ENCODE assay signal across 18 cellular contexts in genomic region chr21:31444061-31444460, GRCh38.
A peak's percentile ranks its signal among the peaks of the same experiment; 100 is the strongest.
DNase-seq lines count a peak whose midpoint lies in the region; ATAC-seq and TF ChIP-seq lines count a peak whose summit lies in the region.
"Had no signal": no experiment of that assay in that cellular context is flagged by ENCODE, and none has a peak within 500 bp of the region (broad histone marks: within the 10 kb centered on the region; RNA-seq: fewer than 3 reads in every experiment).

No MANE protein-coding gene starts in this region.

- peaks cover 2% of the 10 kb centered on the region for H3K36me3 Mint-ChIP-seq in CD8-positive, alpha-beta T cell
- H3K36me3 Mint-ChIP-seq in activated naive CD8-positive, alpha-beta T cell treated with anti-CD3 and anti-CD28 coated beads, Interleukin-2, amount 50 U/mL, for 24 hours (ENCODE audit: low read depth) = peaks cover 6% of the 10 kb centered on the region
- no peaks in the 10 kb centered on the region for H3K36me3 Mint-ChIP-seq in HFFc6 (ENCODE audit: low read depth)

- no peak for TF ChIP-seq EP300 in gastroesophageal sphincter (IDR thresholded peaks at IDR 0.05)

- POLR2A ChIA-PET in AG04449 (lab: Yijun Ruan, JAX) = no interaction called here
- POLR2A ChIA-PET in CD8-positive, alpha-beta T cell (lab: Charles Lee) = interaction anchor here (1.4 kb wide), 1 partner anchor 33 kb away, joined by 3 read pairs; no protein-coding TSS in a partner anchor

- H3K4me3 Mint-ChIP-seq in CD8-positive, alpha-beta T cell = peak overlapping the region; percentile 20
- no peak overlapping the region for H3K4me3 Mint-ChIP-seq in activated naive CD8-positive, alpha-beta T cell treated with anti-CD3 and anti-CD28 coated beads, Interleukin-2, amount 50 U/mL, for 24 hours
- no peak overlapping the region for H3K4me3 Mint-ChIP-seq in HFFc6
- H3K4me3 Mint-ChIP-seq: activated CD4-positive, alpha-beta memory T cell treated with anti-CD3 and anti-CD28 coated beads for 36 hours; stimulated activated naive CD8-positive, alpha-beta T cell treated with anti-CD3 and anti-CD28 coated beads, Interleukin-15, amount 100 ng/mL, for 72 hours had no signal

- intact Hi-C loops in CD8-positive, alpha-beta T cell (cut with DNase I, micrococcal nuclease) = loop anchor here in 1 of 2 experiments (10.0 kb wide), 1 partner anchor 159 kb away; no protein-coding TSS in a partner anchor
- intact Hi-C loops in left lung (cut with DNase I) = no loop called here

- H3K36me3 ChIP-seq in CD8-positive, alpha-beta T cell (ENCODE audit: insufficient read depth, low read length) = no peaks in the 10 kb centered on the region
- H3K36me3 ChIP-seq in left lung (no peaks in the 10 kb centered on the region), MG63 (no peaks in the 10 kb centered on the region), gastroesophageal sphincter (no peaks in the 10 kb centered on the region)
- H3K36me3 ChIP-seq: BE2C, SJCRH30, spleen had no signal

- CTCF ChIA-PET in AG04449 (lab: Yijun Ruan, JAX) = interaction anchor here (1.2 to 1.4 kb wide), 2 partner anchors 18 to 137 kb away, joined by 3 read pairs; no protein-coding TSS in a partner anchor
- CTCF ChIA-PET in CD8-positive, alpha-beta T cell (lab: Charles Lee) = interaction anchor here (1.3 kb wide), 1 partner anchor 16 kb away, joined by 3 read pairs; no protein-coding TSS in a partner anchor

- no peak overlapping the region for H3K4me3 ChIP-seq in AG04449 (ENCODE audit: low read depth, low read length)
- no peak overlapping the region for H3K4me3 ChIP-seq in CD8-positive, alpha-beta T cell (ENCODE audit: low read depth, low read length)
- H3K4me3 ChIP-seq in left lung = no peak overlapping the region
- no peak overlapping the region for H3K4me3 ChIP-seq in MG63
- no peak overlapping the region for H3K4me3 ChIP-seq in gastroesophageal sphincter
- H3K4me3 ChIP-seq: SJCRH30, spleen had no signal

- peaks cover 2% of the 10 kb centered on the region for H3K9me3 Mint-ChIP-seq in CD8-positive, alpha-beta T cell
- H3K9me3 Mint-ChIP-seq in activated naive CD8-positive, alpha-beta T cell treated with anti-CD3 and anti-CD28 coated beads, Interleukin-2, amount 50 U/mL, for 24 hours = peaks cover 20% of the 10 kb centered on the region
- peaks cover 69% of the 10 kb centered on the region for H3K9me3 Mint-ChIP-seq in HFFc6

- DNase-seq in AG04449 (ENCODE audit: low read depth, low spot score) (peak; percentile 23), left lung (no peak), putamen (ENCODE audit: low spot score) (no peak), MG63 (no peak), HFFc6 (no peak)
- DNase-seq in CD8-positive, alpha-beta T cell = peak in 3 of 7 experiments; percentile 16 to 54 (median 25)
- peak; percentile 9 for DNase-seq in activated naive CD8-positive, alpha-beta T cell treated with anti-CD3 and anti-CD28 coated beads, Interleukin-2, amount 50 U/mL, for 24 hours
- DNase-seq: activated CD4-positive, alpha-beta memory T cell treated with anti-CD3 and anti-CD28 coated beads for 36 hours; activated naive CD4-positive, alpha-beta T cell treated with Interleukin-2 at 50 U/mL for 16 hours; BE2C; DMS153; effector CD4-positive, alpha-beta T cell; mesendoderm; NK-92 treated with Interleukin-12 subunit alpha and Interleukin-12 subunit beta, amount 100 ng/mL, for 24 hours; SJCRH30; spleen; stimulated activated naive CD8-positive, alpha-beta T cell treated with anti-CD3 and anti-CD28 coated beads, Interleukin-15, amount 100 ng/mL, for 72 hours had no signal

- no peak for ATAC-seq in CD8-positive, alpha-beta T cell
- no peak for ATAC-seq in activated naive CD8-positive, alpha-beta T cell treated with anti-CD3 and anti-CD28 coated beads, Interleukin-2, amount 50 U/mL, for 24 hours
- ATAC-seq in left lung (peak; percentile 22), gastroesophageal sphincter (no peak)
- ATAC-seq: stimulated activated naive CD8-positive, alpha-beta T cell treated with anti-CD3 and anti-CD28 coated beads, Interleukin-15, amount 100 ng/mL, for 72 hours had no signal

- TF ChIP-seq POLR2A in gastroesophageal sphincter (IDR thresholded peaks at IDR 0.05) = no peak

- H3K4me1 Mint-ChIP-seq in CD8-positive, alpha-beta T cell (ENCODE audit: low read depth) = peaks cover 56% of the 10 kb centered on the region
- peaks cover 44% of the 10 kb centered on the region for H3K4me1 Mint-ChIP-seq in activated naive CD8-positive, alpha-beta T cell treated with anti-CD3 and anti-CD28 coated beads, Interleukin-2, amount 50 U/mL, for 24 hours
- no peaks in the 10 kb centered on the region for H3K4me1 Mint-ChIP-seq in HFFc6 (ENCODE audit: low read depth)

- peak overlapping the region; percentile 28 for H3K27ac Mint-ChIP-seq in CD8-positive, alpha-beta T cell
- H3K27ac Mint-ChIP-seq in activated naive CD8-positive, alpha-beta T cell treated with anti-CD3 and anti-CD28 coated beads, Interleukin-2, amount 50 U/mL, for 24 hours = no peak overlapping the region
- H3K27ac Mint-ChIP-seq in HFFc6 = no peak overlapping the region
- H3K27ac Mint-ChIP-seq: activated CD4-positive, alpha-beta memory T cell treated with anti-CD3 and anti-CD28 coated beads for 36 hours had no signal

- no peak overlapping the region for H3K27ac ChIP-seq in CD8-positive, alpha-beta T cell (ENCODE audit: low read depth, low read length)
- H3K27ac ChIP-seq in left lung (no peak overlapping the region), gastroesophageal sphincter (no peak overlapping the region)
- H3K27ac ChIP-seq: SJCRH30 had no signal

- 37 to 41% methylated on average over 8 of the region's 8 CpGs for WGBS in gastroesophageal sphincter (ENCODE audit: low coverage in 1 of 2), 2 donors

- TF ChIP-seq CTCF in AG04449 (IDR thresholded peaks at IDR 0.05; ENCODE audit: insufficient read depth, low read length, missing control alignments) = no peak
- TF ChIP-seq CTCF in CD8-positive, alpha-beta T cell (IDR thresholded peaks at IDR 0.05) = no peak
- no peak for TF ChIP-seq CTCF in left lung (IDR thresholded peaks at IDR 0.05)
- no peak for TF ChIP-seq CTCF in gastroesophageal sphincter (IDR thresholded peaks at IDR 0.05)
- no peak for TF ChIP-seq CTCF in HFFc6 (IDR thresholded peaks at IDR 0.05)

- no peaks in the 10 kb centered on the region for H3K27me3 Mint-ChIP-seq in CD8-positive, alpha-beta T cell (ENCODE audit: low read depth)
- no peaks in the 10 kb centered on the region for H3K27me3 Mint-ChIP-seq in activated naive CD8-positive, alpha-beta T cell treated with anti-CD3 and anti-CD28 coated beads, Interleukin-2, amount 50 U/mL, for 24 hours
- H3K27me3 Mint-ChIP-seq in HFFc6 (ENCODE audit: insufficient read depth) = peaks cover 3% of the 10 kb centered on the region
- H3K27me3 Mint-ChIP-seq: activated CD4-positive, alpha-beta memory T cell treated with anti-CD3 and anti-CD28 coated beads for 36 hours; stimulated activated naive CD8-positive, alpha-beta T cell treated with anti-CD3 and anti-CD28 coated beads, Interleukin-15, amount 100 ng/mL, for 72 hours had no signal

- H3K4me1 ChIP-seq in CD8-positive, alpha-beta T cell (ENCODE audit: insufficient read depth, low read length) = peaks cover 34% of the 10 kb centered on the region
- H3K4me1 ChIP-seq in left lung (peaks cover 0 to 6% of the 10 kb centered on the region in 2 donors), gastroesophageal sphincter (no peaks in the 10 kb centered on the region)
- H3K4me1 ChIP-seq: BE2C, SJCRH30 had no signal

- no peaks in the 10 kb centered on the region for H3K9me3 ChIP-seq in CD8-positive, alpha-beta T cell (ENCODE audit: low read length)
- H3K9me3 ChIP-seq in left lung (peaks cover 0 to 24% of the 10 kb centered on the region in 2 donors), MG63 (peaks cover 5% of the 10 kb centered on the region; the same call in 1 of the 2 replicates), gastroesophageal sphincter (peaks cover 0 to 21% (median 2%) of the 10 kb centered on the region in 3 donors)
- H3K9me3 ChIP-seq: BE2C had no signal

- no peaks in the 10 kb centered on the region for H3K27me3 ChIP-seq in CD8-positive, alpha-beta T cell (ENCODE audit: insufficient read depth, low read length)
- H3K27me3 ChIP-seq in left lung (no peaks in the 10 kb centered on the region), MG63 (no peaks in the 10 kb centered on the region), gastroesophageal sphincter (no peaks in the 10 kb centered on the region)
- H3K27me3 ChIP-seq: BE2C, SJCRH30, spleen had no signal

Comparison
In these comparisons a context has a peak if more than half of its experiments do, and no peak if none do; other contexts are left out.
1. DNase-seq: peak in AG04449 (single experiment) and activated naive CD8-positive, alpha-beta T cell treated with anti-CD3 and anti-CD28 coated beads, Interleukin-2, amount 50 U/mL, for 24 hours (single experiment); none in left lung (0 of 2), putamen (single experiment), MG63 (single experiment) and HFFc6 (single experiment).